Comparison of ENCODE assay signal across 2 cellular contexts in genomic region chr4:170522427-170522970, GRCh38.
A peak's percentile ranks its signal among the peaks of the same experiment; 100 is the strongest.
TF ChIP-seq lines count a peak whose summit lies in the region.

No MANE protein-coding gene starts in this region.

TF ChIP-seq in SK-N-SH, 30 proteins besides CTCF, POLR2A, EP300 and RAD21 (continued from another document):
- peak; percentile 21; the same call in 1 of the 2 replicates for TF ChIP-seq USF1 (IDR thresholded peaks at IDR 0.05; ENCODE audit: borderline replicate concordance, low read depth)

TF ChIP-seq in SK-N-SH treated with all-trans-retinoic acid at 6 μM for 48 hours, 23 proteins besides CTCF, POLR2A, EP300 and RAD21 (continued from another document):
- TF ChIP-seq CREB5 (CRISPR knock-in tag; IDR thresholded peaks at IDR 0.05; ENCODE audit: low read depth) (no peak), ZFP30 (CRISPR knock-in tag; IDR thresholded peaks at IDR 0.05) (no peak), OSR1 (CRISPR knock-in tag; IDR thresholded peaks at IDR 0.05) (no peak), TCF4 (CRISPR knock-in tag; IDR thresholded peaks at IDR 0.05; ENCODE audit: borderline replicate concordance) (no peak), PPARA (CRISPR knock-in tag; IDR thresholded peaks at IDR 0.05; ENCODE audit: borderline replicate concordance) (no peak), BACH2 (CRISPR knock-in tag; IDR thresholded peaks at IDR 0.05; ENCODE audit: borderline replicate concordance) (no peak), ISL1 (CRISPR knock-in tag; IDR thresholded peaks at IDR 0.05) (no peak), ZC3H10 (CRISPR knock-in tag; IDR thresholded peaks at IDR 0.05) (no peak), ZNF8 (CRISPR knock-in tag; IDR thresholded peaks at IDR 0.05) (no peak), ARNTL (CRISPR knock-in tag; IDR thresholded peaks at IDR 0.05; ENCODE audit: borderline replicate concordance, low read depth) (no peak), CSRNP3 (CRISPR knock-in tag; IDR thresholded peaks at IDR 0.05) (no peak)
